ENCODE assay signal across 9 cellular contexts in genomic region chr13:41588899-41589298, GRCh38.
DNase-seq lines count a peak whose midpoint lies in the region; ATAC-seq, FAIRE-seq and TF ChIP-seq lines count a peak whose summit lies in the region.
"Had no signal": no experiment of that assay in that cellular context is flagged by ENCODE, and none has a peak within 500 bp of the region (broad histone marks: within the 10 kb centered on the region; RNA-seq: fewer than 3 reads in every experiment).

No MANE protein-coding gene starts in this region.

- H3K9me3 ChIP-seq in OCI-LY1 (ENCODE audit: low read length) (no peaks in the 10 kb centered on the region), K562 (replicated peaks; ENCODE audit: control insufficient read depth, insufficient read depth, low read depth, low read length) (no peaks in the 10 kb centered on the region)

- no peaks in the 10 kb centered on the region for H3K9me2 ChIP-seq in OCI-LY1 (ENCODE audit: low read depth, low read length)

- H3K9ac ChIP-seq in OCI-LY1 (ENCODE audit: low read length), result peak overlapping the region; percentile 54; the same call in 1 of the 2 replicates
- no peak overlapping the region; a peak in 1 of 4 replicates for H3K9ac ChIP-seq in K562 (ENCODE audit: insufficient read depth in 1 of 2, low read depth in 2 of 2, low read length in 2 of 2)

- H2AFZ ChIP-seq in OCI-LY1 (ENCODE audit: low read length) (no peak overlapping the region), K562 (ENCODE audit: low read depth, low read length) (no peak overlapping the region)

- FAIRE-seq in K562 (lab: Jason Lieb, UNC), result peak; percentile 37

- no peak for TF ChIP-seq POLR2A in K562 (conservative IDR thresholded peaks at IDR 0.05)

- H3K4me1 Mint-ChIP-seq in osteocyte (ENCODE audit: unreplicated experiment) (peaks cover 20% of the 10 kb centered on the region), type B pancreatic cell (ENCODE audit: unreplicated experiment) (peaks cover 5% of the 10 kb centered on the region)

- H3F3A ChIP-seq in OCI-LY1 (ENCODE audit: insufficient read depth, low read length), result no peaks in the 10 kb centered on the region

- H3K9me3 Mint-ChIP-seq in osteocyte (ENCODE audit: unreplicated experiment), result no peaks in the 10 kb centered on the region
- no peaks in the 10 kb centered on the region for H3K9me3 Mint-ChIP-seq in type B pancreatic cell

- DNase-seq in GDM1 (lab: John Stamatoyannopoulos, UW) (peak; percentile 28), K562 (ENCODE audit: extremely low read depth in 1 of 4, low spot score in 3 of 4) (peak; percentile 39 to 65 (median 46)), osteocyte (ENCODE audit: extremely low spot score, unreplicated experiment) (no peak), type B pancreatic cell (ENCODE audit: extremely low spot score, unreplicated experiment) (no peak), NCI-H2081 (lab: John Stamatoyannopoulos, UW) (no peak), SHP77 treated with DMSO at 0.1 percent for 48 hours (lab: John Stamatoyannopoulos, UW) (no peak), T-helper 9 cell (no peak)
- DNase-seq: islet precursor cell had no signal

- H3K4me2 ChIP-seq in OCI-LY1 (ENCODE audit: low read length), result peak overlapping the region; percentile 40; the same call in 1 of the 2 replicates
- H3K4me2 ChIP-seq in K562 (ENCODE audit: insufficient read depth, low read length), result no peak overlapping the region

- no TSS peak for BruUV-seq in K562 (replicated peaks; lab: Mats Ljungman, UMichigan)

- WGBS in K562 (ENCODE audit: insufficient coverage, low coverage, missing lambda C conversion rate), result 10% methylated on average over 2 of the region's 2 CpGs

- peak; percentile 83 for ATAC-seq in K562

- in situ Hi-C loops in K562 (cut with MboI), result no loop called here

- H4K20me1 ChIP-seq in OCI-LY1 (ENCODE audit: insufficient read depth, low read length) (no peaks in the 10 kb centered on the region), K562 (replicated peaks; ENCODE audit: control insufficient read depth, insufficient read depth, low read length) (no peaks in the 10 kb centered on the region)

- TF ChIP-seq CTCF in OCI-LY1 (IDR thresholded peaks at IDR 0.05; ENCODE audit: low read length) (no peak), K562 (IDR thresholded peaks at IDR 0.05 in 2 of 3, conservative IDR thresholded peaks at IDR 0.05 in 1 of 3; ENCODE audit: insufficient read depth in 2 of 3, low read depth in 1 of 3, low read length in 3 of 3) (no peak), osteocyte (IDR thresholded peaks at IDR 0.05) (no peak), type B pancreatic cell (conservative IDR thresholded peaks at IDR 0.05) (no peak)

- no peak overlapping the region for H3K4me3 Mint-ChIP-seq in osteocyte (ENCODE audit: unreplicated experiment)
- H3K4me3 Mint-ChIP-seq in type B pancreatic cell, result no peak overlapping the region

- peak overlapping the region; percentile 77 for H3K27ac Mint-ChIP-seq in osteocyte (ENCODE audit: unreplicated experiment)
- no peak overlapping the region for H3K27ac Mint-ChIP-seq in type B pancreatic cell

- no peak overlapping the region for H3K4me3 ChIP-seq in OCI-LY1 (ENCODE audit: low read depth, low read length, poor library complexity, severe bottlenecking)
- no peak overlapping the region for H3K4me3 ChIP-seq in K562

- TF ChIP-seq EP300 in K562 (IDR thresholded peaks at IDR 0.05; ENCODE audit: low read length), result peak; percentile 54

- H3K4me1 ChIP-seq in OCI-LY1 (ENCODE audit: insufficient read depth, low read length, severe bottlenecking) (peaks cover 53% of the 10 kb centered on the region), K562 (replicated peaks in 1 of 2; ENCODE audit: control insufficient read depth in 2 of 2, insufficient read depth in 2 of 2, low read length in 2 of 2) (peaks cover 0 to 15% of the 10 kb centered on the region in 2 experiments; a peak in 4 of 5 replicates)

- H3K27me3 Mint-ChIP-seq in osteocyte (ENCODE audit: unreplicated experiment), result no peaks in the 10 kb centered on the region
- no peaks in the 10 kb centered on the region for H3K27me3 Mint-ChIP-seq in type B pancreatic cell

- H3K27ac ChIP-seq in OCI-LY1 (ENCODE audit: low read depth, low read length, poor library complexity, severe bottlenecking) (peak overlapping the region; percentile 92), K562 (ENCODE audit: extremely low read depth, low read depth, low read length) (peak overlapping the region; percentile 63; the same call in 1 of the 3 replicates)

- intact Hi-C loops in K562 (cut with micrococcal nuclease), result no loop called here

- H3K9me1 ChIP-seq in K562 (ENCODE audit: control insufficient read depth, insufficient read depth, low read length), result no peaks in the 10 kb centered on the region

- POLR2A ChIA-PET in K562 (lab: Yijun Ruan, JAX), result no interaction called here

- H3K79me2 ChIP-seq in OCI-LY1 (ENCODE audit: insufficient read depth, low read length) (no peaks in the 10 kb centered on the region), K562 (ENCODE audit: control insufficient read depth, insufficient read depth, low read length) (no peaks in the 10 kb centered on the region)

- H3K36me3 Mint-ChIP-seq in osteocyte (ENCODE audit: unreplicated experiment) (peaks cover 18% of the 10 kb centered on the region), type B pancreatic cell (peaks cover 20% of the 10 kb centered on the region)

- H3K27me3 ChIP-seq in OCI-LY1 (ENCODE audit: insufficient read depth, low read length) (no peaks in the 10 kb centered on the region), K562 (ENCODE audit: control insufficient read depth in 2 of 2, insufficient read depth in 2 of 2, low read length in 2 of 2) (no peaks in the 10 kb centered on the region)

- no peak for TF ChIP-seq RAD21 in K562 (CRISPR knock-in tag; conservative IDR thresholded peaks at IDR 0.05 in 1 of 2, IDR thresholded peaks at IDR 0.05 in 1 of 2)

- H3K36me3 ChIP-seq in OCI-LY1 (ENCODE audit: insufficient read depth, low read length), result peaks cover 7% of the 10 kb centered on the region; the same call in 1 of the 2 replicates
- H3K36me3 ChIP-seq in K562 (ENCODE audit: control insufficient read depth, insufficient read depth, low read length), result peaks cover 29% of the 10 kb centered on the region; the same call in 2 of the 3 replicates

- CTCF ChIA-PET in K562 (lab: Yijun Ruan, JAX; ENCODE audit: low intra/inter-chr PET ratio), result no interaction called here

TF ChIP-seq in K562, 482 proteins besides CTCF, POLR2A, EP300 and RAD21 (continues in another document):
- TF ChIP-seq NFE2L1 (tag; IDR thresholded peaks at IDR 0.05; ENCODE audit: borderline replicate concordance, low read depth) (0 out of 2 replicates have a peak, but pooled peaks have one; percentile 5), REST (CRISPR knock-in tag; IDR thresholded peaks at IDR 0.05; ENCODE audit: low read depth) (no peak), TAF15 (IDR thresholded peaks at IDR 0.05; ENCODE audit: low read depth, low read length) (no peak), HDAC6 (IDR thresholded peaks at IDR 0.05; ENCODE audit: low read depth, low read length) (no peak), MLLT1 (IDR thresholded peaks at IDR 0.05) (peak in 1 of 2 experiments; percentile 84; a peak in 2 of 4 replicates), ZNF384 (IDR thresholded peaks at IDR 0.05; ENCODE audit: low read depth, low read length) (no peak), NCOA1 (IDR thresholded peaks at IDR 0.05; ENCODE audit: low read depth) (no peak), HNRNPUL1 (IDR thresholded peaks at IDR 0.05; ENCODE audit: low read length) (no peak), ETS2 (tag; IDR thresholded peaks at IDR 0.05; ENCODE audit: borderline replicate concordance, poor library complexity, severe bottlenecking) (no peak), ZNF165 (CRISPR knock-in tag; IDR thresholded peaks at IDR 0.05; ENCODE audit: borderline replicate concordance) (no peak), HDAC8 (tag; IDR thresholded peaks at IDR 0.05) (no peak), ZNF174 (CRISPR knock-in tag; IDR thresholded peaks at IDR 0.05) (no peak)

Comparison
In these comparisons a context has a peak if more than half of its experiments do, and no peak if none do; other contexts are left out.
1. DNase-seq: peak in GDM1 (single experiment) and K562 (4 of 4); none in osteocyte (single experiment), type B pancreatic cell (single experiment), NCI-H2081 (0 of 2), SHP77 treated with DMSO at 0.1 percent for 48 hours (single experiment) and T-helper 9 cell (single experiment).